Comparison of ENCODE assay signal across 1 cellular context in genomic region chr14:31265701-31266398, GRCh38.
TF ChIP-seq lines count a peak whose summit lies in the region.

No MANE protein-coding gene starts in this region.

TF ChIP-seq in HepG2, 621 proteins besides CTCF, POLR2A, EP300 and RAD21 (continued from another document and continues in another):
- peak; percentile 69; the same call in 1 of the 2 replicates for TF ChIP-seq ZNF512 (CRISPR knock-in tag; IDR thresholded peaks at IDR 0.05)
- TF ChIP-seq HOXD1 (CRISPR knock-in tag; IDR thresholded peaks at IDR 0.05), result no peak
- peak; percentile 86 for TF ChIP-seq MIER2 (CRISPR knock-in tag; IDR thresholded peaks at IDR 0.05)
- no peak for TF ChIP-seq RFX5 (IDR thresholded peaks at IDR 0.05; ENCODE audit: low read depth, low read length)
- no peak for TF ChIP-seq HNRNPLL (IDR thresholded peaks at IDR 0.05; ENCODE audit: low read depth, low read length, poor library complexity, severe bottlenecking)
- no peak for TF ChIP-seq MNT (IDR thresholded peaks at IDR 0.05)
- TF ChIP-seq ZNF251 (CRISPR knock-in tag; IDR thresholded peaks at IDR 0.05), result 0 out of 2 replicates have a peak, but pooled peaks have one; percentile 74
- TF ChIP-seq ZFP82 (CRISPR knock-in tag; IDR thresholded peaks at IDR 0.05; ENCODE audit: borderline replicate concordance), result no peak
- no peak for TF ChIP-seq THYN1 (CRISPR knock-in tag; IDR thresholded peaks at IDR 0.05; ENCODE audit: borderline replicate concordance, low read depth)
- TF ChIP-seq REL (CRISPR knock-in tag; conservative IDR thresholded peaks at IDR 0.05), result no peak
- no peak for TF ChIP-seq ZSCAN12 (CRISPR knock-in tag; IDR thresholded peaks at IDR 0.05)
- TF ChIP-seq TEF (CRISPR knock-in tag; IDR thresholded peaks at IDR 0.05), result no peak
- peak; percentile 94 for TF ChIP-seq TBX2 (CRISPR knock-in tag; IDR thresholded peaks at IDR 0.05; ENCODE audit: borderline replicate concordance)
- peak in 1 of 2 experiments; percentile 59; a peak in 1 of 4 replicates for TF ChIP-seq NR2F1 (CRISPR knock-in tag; IDR thresholded peaks at IDR 0.05)
- TF ChIP-seq ZBTB25 (CRISPR knock-in tag; IDR thresholded peaks at IDR 0.05), result 0 out of 2 replicates have a peak, but pooled peaks have one; percentile 56
- TF ChIP-seq ZBTB14 (CRISPR knock-in tag; IDR thresholded peaks at IDR 0.05), result no peak
- no peak for TF ChIP-seq RFXANK (CRISPR knock-in tag; IDR thresholded peaks at IDR 0.05)
- TF ChIP-seq ATAD3A (CRISPR knock-in tag; IDR thresholded peaks at IDR 0.05), result no peak
- TF ChIP-seq SP2 (CRISPR knock-in tag; IDR thresholded peaks at IDR 0.05), result no peak
- TF ChIP-seq ZFP36L1 (CRISPR knock-in tag; IDR thresholded peaks at IDR 0.05), result no peak
- TF ChIP-seq NPAS2 (CRISPR knock-in tag; IDR thresholded peaks at IDR 0.05; ENCODE audit: borderline replicate concordance), result no peak
- no peak for TF ChIP-seq ZNF329 (CRISPR knock-in tag; IDR thresholded peaks at IDR 0.05; ENCODE audit: low read depth)
- TF ChIP-seq SP4 (CRISPR knock-in tag; IDR thresholded peaks at IDR 0.05), result no peak
- TF ChIP-seq KAT2B (IDR thresholded peaks at IDR 0.05; ENCODE audit: borderline replicate concordance, low read depth, low read length), result no peak
- TF ChIP-seq ZNF691 (CRISPR knock-in tag; IDR thresholded peaks at IDR 0.05; ENCODE audit: borderline replicate concordance, low read depth), result peak; percentile 86; the same call in 1 of the 2 replicates
- TF ChIP-seq TERF1 (CRISPR knock-in tag; IDR thresholded peaks at IDR 0.05), result no peak
- peak; percentile 86 for TF ChIP-seq ZBTB43 (CRISPR knock-in tag; conservative IDR thresholded peaks at IDR 0.05)
- peak; percentile 47; the same call in 1 of the 2 replicates for TF ChIP-seq TBX3 (IDR thresholded peaks at IDR 0.05; ENCODE audit: borderline replicate concordance)
- TF ChIP-seq ZNF777 (CRISPR knock-in tag; IDR thresholded peaks at IDR 0.05), result no peak
- peak; percentile 35; the same call in 1 of the 2 replicates for TF ChIP-seq STAG1 (CRISPR knock-in tag; IDR thresholded peaks at IDR 0.05)
- TF ChIP-seq ZNF776 (CRISPR knock-in tag; IDR thresholded peaks at IDR 0.05), result no peak
- no peak for TF ChIP-seq XRCC5 (optimal IDR thresholded peaks at IDR 0.05; ENCODE audit: low read length)
- peak; percentile 84; the same call in 1 of the 2 replicates for TF ChIP-seq ZNF34 (CRISPR knock-in tag; IDR thresholded peaks at IDR 0.05; ENCODE audit: borderline replicate concordance)
- peak; percentile 68; the same call in 1 of the 2 replicates for TF ChIP-seq HIC2 (CRISPR knock-in tag; IDR thresholded peaks at IDR 0.05; ENCODE audit: low read depth)
- TF ChIP-seq SYNCRIP (IDR thresholded peaks at IDR 0.05; ENCODE audit: insufficient read depth, low read depth, low read length), result no peak
- TF ChIP-seq ZNF10 (CRISPR knock-in tag; IDR thresholded peaks at IDR 0.05; ENCODE audit: borderline replicate concordance, low read depth), result no peak
- TF ChIP-seq CEBPZ (IDR thresholded peaks at IDR 0.05; ENCODE audit: low read length), result no peak
- no peak for TF ChIP-seq NRL (CRISPR knock-in tag; IDR thresholded peaks at IDR 0.05; ENCODE audit: borderline replicate concordance)
- TF ChIP-seq ZNF878 (CRISPR knock-in tag; IDR thresholded peaks at IDR 0.05), result no peak
- TF ChIP-seq ZNF281 (CRISPR knock-in tag; IDR thresholded peaks at IDR 0.05; ENCODE audit: borderline replicate concordance), result peak; percentile 64; the same call in 1 of the 2 replicates
- no peak for TF ChIP-seq GTF2F1 (IDR thresholded peaks at IDR 0.05; ENCODE audit: low read length)
- TF ChIP-seq ZNF431 (CRISPR knock-in tag; IDR thresholded peaks at IDR 0.05; ENCODE audit: borderline replicate concordance, low read depth), result no peak
- no peak for TF ChIP-seq ETS1 (CRISPR knock-in tag; IDR thresholded peaks at IDR 0.05)
- TF ChIP-seq ZNF230 (CRISPR knock-in tag; IDR thresholded peaks at IDR 0.05), result peak; percentile 96
